27 cellular contexts compared by ENCODE assay signal in genomic region chr1:17723684-17724083, GRCh38. TPM values are rescaled to one million over a fixed set of nuclear protein-coding genes. Genes with fewer than 3 reads are reported as not detected.
DNase-seq lines count a peak whose midpoint lies in the region; ATAC-seq and TF ChIP-seq lines count a peak whose summit lies in the region.
"Had no signal": no experiment of that assay in that cellular context is flagged by ENCODE, and none has a peak within 500 bp of the region (broad histone marks: within the 10 kb centered on the region; RNA-seq: fewer than 3 reads in every experiment).

No MANE protein-coding gene starts in this region.

- CTCF ChIA-PET in WTC11 (lab: Charles Lee) = interaction anchor here (0.6 to 2.2 kb wide), 13 partner anchors 9 to 186 kb away, joined by 3 to 8 read pairs (median 5); no protein-coding TSS in a partner anchor

- H3K4me1 Mint-ChIP-seq in HFFc6 (ENCODE audit: low read depth) (peaks cover 7% of the 10 kb centered on the region), WTC11 (no peaks in the 10 kb centered on the region)
- H3K4me1 Mint-ChIP-seq: activated naive CD8-positive, alpha-beta T cell treated with anti-CD3 and anti-CD28 coated beads for 36 hours; CD8-positive, alpha-beta memory T cell; stimulated activated effector memory CD8-positive, alpha-beta T cell treated with anti-CD3 and anti-CD28 coated beads, Interleukin-12 subunit alpha, Interleukin-12 subunit beta, amount 100 ng/mL, for 72 hours had no signal

- H3K36me3 Mint-ChIP-seq in HFFc6 (ENCODE audit: low read depth) (no peaks in the 10 kb centered on the region), WTC11 (no peaks in the 10 kb centered on the region)
- H3K36me3 Mint-ChIP-seq: activated naive CD8-positive, alpha-beta T cell treated with anti-CD3 and anti-CD28 coated beads for 36 hours; CD8-positive, alpha-beta memory T cell; stimulated activated effector memory CD8-positive, alpha-beta T cell treated with anti-CD3 and anti-CD28 coated beads, Interleukin-12 subunit alpha, Interleukin-12 subunit beta, amount 100 ng/mL, for 72 hours had no signal

- ATAC-seq in WTC11 = peak; percentile 75
- ATAC-seq in HG03520 (IDR thresholded peaks at IDR 0.05; ENCODE audit: unreplicated experiment) = no peak
- ATAC-seq: stimulated activated effector memory CD8-positive, alpha-beta T cell treated with anti-CD3 and anti-CD28 coated beads, Interleukin-12 subunit alpha, Interleukin-12 subunit beta, amount 100 ng/mL, for 72 hours had no signal

- H3K9me3 Mint-ChIP-seq in HFFc6 (no peaks in the 10 kb centered on the region), WTC11 (0 out of 2 replicates have a peak, but pooled peaks cover 5% of the 10 kb centered on the region)
- H3K9me3 Mint-ChIP-seq: activated naive CD8-positive, alpha-beta T cell treated with anti-CD3 and anti-CD28 coated beads for 36 hours; activated T-helper 2 cell treated with anti-CD3 and anti-CD28 coated beads, Interferon-gamma antibody, Interleukin-2, Interleukin-4, amounts not matched to agents 10 μg/mL and 5 μg/mL and 100 μg/mL, durations not matched to agents 14 hours and 24 hours and 36 hours; CD8-positive, alpha-beta memory T cell; stimulated activated effector memory CD8-positive, alpha-beta T cell treated with anti-CD3 and anti-CD28 coated beads, Interleukin-12 subunit alpha, Interleukin-12 subunit beta, amount 100 ng/mL, for 72 hours had no signal

- DNase-seq in ELR (ENCODE audit: low read depth) (peak; percentile 15), HFFc6 (no peak), WTC11 (ENCODE audit: low spot score) (peak; percentile 41), fibroblast of villous mesenchyme (ENCODE audit: low read depth) (no peak), Kasumi-1 (lab: John Stamatoyannopoulos, UW) (no peak), iPS-NIHi7 (ENCODE audit: extremely low spot score) (no peak)
- DNase-seq: activated CD4-positive, alpha-beta T cell treated with anti-CD3 and anti-CD28 coated beads, Interleukin-2, amount 50 U/mL, for 4 hours; activated CD8-positive, alpha-beta memory T cell treated with anti-CD3 and anti-CD28 coated beads, Interleukin-2, amount 50 U/mL, for 48 hours; activated naive CD8-positive, alpha-beta T cell treated with anti-CD3 and anti-CD28 coated beads for 36 hours; CD8-positive, alpha-beta memory T cell; DMS79 treated with DMSO at 0.1 percent for 48 hours; esophagus squamous epithelium; GOT3; KG1; mammary epithelial cell; MV-4-11; NCI-H1930; NCI-H345; PC-9; stimulated activated CD4-positive, alpha-beta T cell treated with anti-CD3 and anti-CD28 coated beads, Interleukin-1b, Interleukin-23, amount 100 ng/mL, for 48 hours; T-helper 2 cell had no signal

- TF ChIP-seq CTCF in HFFc6 (IDR thresholded peaks at IDR 0.05) (peak; percentile 58), WTC11 (IDR thresholded peaks at IDR 0.05) (no peak), fibroblast of villous mesenchyme (IDR thresholded peaks at IDR 0.05; ENCODE audit: insufficient read depth, low read depth, low read length) (peak; percentile 18)

- peaks cover 13% of the 10 kb centered on the region for H3K27me3 Mint-ChIP-seq in HFFc6 (ENCODE audit: insufficient read depth)
- no peaks in the 10 kb centered on the region; the same call in 1 of the 2 replicates for H3K27me3 Mint-ChIP-seq in WTC11 (ENCODE audit: low read depth)
- H3K27me3 Mint-ChIP-seq: activated naive CD8-positive, alpha-beta T cell treated with anti-CD3 and anti-CD28 coated beads for 36 hours had no signal

- POLR2A ChIA-PET in WTC11 (lab: Charles Lee) = no interaction called here

- H3K4me3 Mint-ChIP-seq in HFFc6 = no peak overlapping the region
- no peak overlapping the region for H3K4me3 Mint-ChIP-seq in WTC11
- H3K4me3 Mint-ChIP-seq: activated naive CD8-positive, alpha-beta T cell treated with anti-CD3 and anti-CD28 coated beads for 36 hours; CD8-positive, alpha-beta memory T cell; stimulated activated effector memory CD8-positive, alpha-beta T cell treated with anti-CD3 and anti-CD28 coated beads, Interleukin-12 subunit alpha, Interleukin-12 subunit beta, amount 100 ng/mL, for 72 hours had no signal

- H3K4me3 ChIP-seq in fibroblast of villous mesenchyme (ENCODE audit: low read depth, low read length) = no peak overlapping the region
- H3K4me3 ChIP-seq: esophagus squamous epithelium, PC-9, skin epidermis, suprapubic skin, vagina had no signal

- H3K27ac Mint-ChIP-seq in HFFc6 (no peak overlapping the region), WTC11 (no peak overlapping the region)
- H3K27ac Mint-ChIP-seq: activated naive CD8-positive, alpha-beta T cell treated with anti-CD3 and anti-CD28 coated beads for 36 hours; activated T-helper 2 cell treated with anti-CD3 and anti-CD28 coated beads, Interferon-gamma antibody, Interleukin-2, Interleukin-4, amounts not matched to agents 10 μg/mL and 5 μg/mL and 100 μg/mL, durations not matched to agents 14 hours and 24 hours and 36 hours; stimulated activated effector memory CD8-positive, alpha-beta T cell treated with anti-CD3 and anti-CD28 coated beads, Interleukin-12 subunit alpha, Interleukin-12 subunit beta, amount 100 ng/mL, for 72 hours had no signal

TF ChIP-seq in WTC11, 78 proteins besides CTCF, POLR2A, EP300 and RAD21:
- TF ChIP-seq ZNF532 (CRISPR knock-in tag; IDR thresholded peaks at IDR 0.05; ENCODE audit: borderline replicate concordance) = no peak

RNA-seq across cellular contexts. Expression of gene ACTL8, which starts 31.4 kb away (rescaled TPM):
- under 1 TPM in 2 of 6 experiments, not detected in 4; 0.12 to 0.14 TPM for total RNA-seq in HFFc6 (2021; fragmentation: NEBNext Ultra II Directional; extraction: Animal tissue kit (Norgen Biotek cat#: 25700))
- 0.80 to 1.6 TPM (median 0.87 TPM) in 3 replicates for total RNA-seq in WTC11 (2021)
- not detected in 2 replicates for total RNA-seq in fibroblast of villous mesenchyme
- total RNA-seq: activated naive CD8-positive, alpha-beta T cell treated with anti-CD3 and anti-CD28 coated beads for 36 hours; activated T-helper 2 cell treated with anti-CD3 and anti-CD28 coated beads, Interferon-gamma antibody, Interleukin-2, Interleukin-4, amounts not matched to agents 10 μg/mL and 5 μg/mL and 100 μg/mL, durations not matched to agents 14 hours and 24 hours and 36 hours; CD8-positive, alpha-beta memory T cell; mammary epithelial cell; suprapubic skin; vagina had no signal

Comparison
In these comparisons a context has a peak if more than half of its experiments do, and no peak if none do; other contexts are left out.
1. DNase-seq: peak in ELR (single experiment) and WTC11 (single experiment); none in HFFc6 (single experiment), fibroblast of villous mesenchyme (single experiment), Kasumi-1 (0 of 2) and iPS-NIHi7 (single experiment).